1 cellular context compared by ENCODE assay signal in genomic region chr1:64864018-64864945, GRCh38.
TF ChIP-seq lines count a peak whose summit lies in the region.

No MANE protein-coding gene starts in this region.

TF ChIP-seq in GM23338, 12 proteins besides CTCF, POLR2A, EP300 and RAD21 (continued from another document):
- TF ChIP-seq ZNF462 (CRISPR knock-in tag; IDR thresholded peaks at IDR 0.05): no peak
- TF ChIP-seq, protein P1, sequence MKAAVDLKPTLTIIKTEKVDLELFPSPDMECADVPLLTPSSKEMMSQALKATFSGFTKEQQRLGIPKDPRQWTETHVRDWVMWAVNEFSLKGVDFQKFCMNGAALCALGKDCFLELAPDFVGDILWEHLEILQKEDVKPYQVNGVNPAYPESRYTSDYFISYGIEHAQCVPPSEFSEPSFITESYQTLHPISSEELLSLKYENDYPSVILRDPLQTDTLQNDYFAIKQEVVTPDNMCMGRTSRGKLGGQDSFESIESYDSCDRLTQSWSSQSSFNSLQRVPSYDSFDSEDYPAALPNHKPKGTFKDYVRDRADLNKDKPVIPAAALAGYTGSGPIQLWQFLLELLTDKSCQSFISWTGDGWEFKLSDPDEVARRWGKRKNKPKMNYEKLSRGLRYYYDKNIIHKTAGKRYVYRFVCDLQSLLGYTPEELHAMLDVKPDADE (IDR thresholded peaks at IDR 0.05): no peak
- TF ChIP-seq, protein P2, sequence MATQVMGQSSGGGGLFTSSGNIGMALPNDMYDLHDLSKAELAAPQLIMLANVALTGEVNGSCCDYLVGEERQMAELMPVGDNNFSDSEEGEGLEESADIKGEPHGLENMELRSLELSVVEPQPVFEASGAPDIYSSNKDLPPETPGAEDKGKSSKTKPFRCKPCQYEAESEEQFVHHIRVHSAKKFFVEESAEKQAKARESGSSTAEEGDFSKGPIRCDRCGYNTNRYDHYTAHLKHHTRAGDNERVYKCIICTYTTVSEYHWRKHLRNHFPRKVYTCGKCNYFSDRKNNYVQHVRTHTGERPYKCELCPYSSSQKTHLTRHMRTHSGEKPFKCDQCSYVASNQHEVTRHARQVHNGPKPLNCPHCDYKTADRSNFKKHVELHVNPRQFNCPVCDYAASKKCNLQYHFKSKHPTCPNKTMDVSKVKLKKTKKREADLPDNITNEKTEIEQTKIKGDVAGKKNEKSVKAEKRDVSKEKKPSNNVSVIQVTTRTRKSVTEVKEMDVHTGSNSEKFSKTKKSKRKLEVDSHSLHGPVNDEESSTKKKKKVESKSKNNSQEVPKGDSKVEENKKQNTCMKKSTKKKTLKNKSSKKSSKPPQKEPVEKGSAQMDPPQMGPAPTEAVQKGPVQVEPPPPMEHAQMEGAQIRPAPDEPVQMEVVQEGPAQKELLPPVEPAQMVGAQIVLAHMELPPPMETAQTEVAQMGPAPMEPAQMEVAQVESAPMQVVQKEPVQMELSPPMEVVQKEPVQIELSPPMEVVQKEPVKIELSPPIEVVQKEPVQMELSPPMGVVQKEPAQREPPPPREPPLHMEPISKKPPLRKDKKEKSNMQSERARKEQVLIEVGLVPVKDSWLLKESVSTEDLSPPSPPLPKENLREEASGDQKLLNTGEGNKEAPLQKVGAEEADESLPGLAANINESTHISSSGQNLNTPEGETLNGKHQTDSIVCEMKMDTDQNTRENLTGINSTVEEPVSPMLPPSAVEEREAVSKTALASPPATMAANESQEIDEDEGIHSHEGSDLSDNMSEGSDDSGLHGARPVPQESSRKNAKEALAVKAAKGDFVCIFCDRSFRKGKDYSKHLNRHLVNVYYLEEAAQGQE (IDR thresholded peaks at IDR 0.05; ENCODE audit: unreplicated experiment): no peak
- no peak for TF ChIP-seq STAT1 (IDR thresholded peaks at IDR 0.05; ENCODE audit: unreplicated experiment)
